Comparison of ENCODE assay signal across 12 cellular contexts in genomic region chr16:66548068-66548467, GRCh38. TPM values are rescaled to one million over a fixed set of nuclear protein-coding genes. Genes with fewer than 3 reads are reported as not detected.
DNase-seq lines count a peak whose midpoint lies in the region; ATAC-seq, FAIRE-seq and TF ChIP-seq lines count a peak whose summit lies in the region.
"Had no signal": no experiment of that assay in that cellular context is flagged by ENCODE, and none has a peak within 500 bp of the region (broad histone marks: within the 10 kb centered on the region; RNA-seq: fewer than 3 reads in every experiment).

No MANE protein-coding gene starts in this region.

- H3K9me2 ChIP-seq in SK-N-SH: no peaks in the 10 kb centered on the region

- H3K27me3 Mint-ChIP-seq in activated CD4-positive, alpha-beta memory T cell treated with anti-CD3 and anti-CD28 coated beads, Interleukin-2, amount 10 ng/mL, durations not matched to agents 7 days and 5 days: no peaks in the 10 kb centered on the region

- H3K4me3 ChIP-seq in SK-N-SH (ENCODE audit: low read depth in 2 of 2, low read length in 1 of 2): no peak overlapping the region
- H3K4me3 ChIP-seq in left lung: no peak overlapping the region
- peak overlapping the region in 2 of 5 donors; percentile 48 to 83 for H3K4me3 ChIP-seq in subcutaneous abdominal adipose tissue (ENCODE audit: low read depth in 1 of 5, low read length in 5 of 5)

- TF ChIP-seq RAD21 in SK-N-SH (IDR thresholded peaks at IDR 0.05; ENCODE audit: low read length): no peak

- no peaks in the 10 kb centered on the region for H4K20me1 ChIP-seq in SK-N-SH (ENCODE audit: insufficient read depth)

- TF ChIP-seq CTCF in SK-N-SH (IDR thresholded peaks at IDR 0.05) (no peak), left lung (IDR thresholded peaks at IDR 0.05) (no peak), GM13976 (IDR thresholded peaks at IDR 0.05; ENCODE audit: borderline replicate concordance, control extremely low read depth, extremely low read depth, insufficient read depth, missing control alignments) (no peak)

- H3K27ac ChIP-seq in SK-N-SH (ENCODE audit: low read depth in 2 of 2, low read length in 1 of 2): no peak overlapping the region
- H3K27ac ChIP-seq in left lung: peak overlapping the region; percentile 96 to 98
- H3K27ac ChIP-seq in subcutaneous abdominal adipose tissue (ENCODE audit: low read depth, low read length): peak overlapping the region; percentile 88

- in situ Hi-C loops in GM13976 (cut with MboI; ENCODE audit: low sequenced_read_pairs, unreplicated experiment): no loop called here

- 97% methylated on average over 4 of the region's 4 CpGs for WGBS in SK-N-SH (ENCODE audit: low lambda C conversion rate)

- H3K36me3 ChIP-seq in SK-N-SH (replicated peaks in 1 of 2; ENCODE audit: control insufficient read depth in 1 of 2, insufficient read depth in 2 of 2, low read length in 1 of 2) (peaks cover 0 to 11% of the 10 kb centered on the region in 2 experiments), left lung (no peaks in the 10 kb centered on the region), subcutaneous abdominal adipose tissue (ENCODE audit: control insufficient read depth in 5 of 5, insufficient read depth in 5 of 5, low read length in 5 of 5) (peaks cover 0 to 30% (median 14%) of the 10 kb centered on the region in 5 donors)

- intact Hi-C loops in left lung (cut with DNase I): no loop called here

- no peaks in the 10 kb centered on the region for H3K9me3 Mint-ChIP-seq in activated CD4-positive, alpha-beta memory T cell treated with anti-CD3 and anti-CD28 coated beads, Interleukin-2, amount 10 ng/mL, durations not matched to agents 7 days and 5 days

- no peak for ATAC-seq in SK-N-SH treated with all-trans-retinoic acid at 6 μM for 48 hours
- ATAC-seq in left lung: no peak

- H3K4me2 ChIP-seq in SK-N-SH: peak overlapping the region; percentile 94

- no peaks in the 10 kb centered on the region for H3K27me3 ChIP-seq in SK-N-SH (ENCODE audit: insufficient read depth)
- H3K27me3 ChIP-seq in left lung: no peaks in the 10 kb centered on the region
- H3K27me3 ChIP-seq in subcutaneous abdominal adipose tissue (ENCODE audit: control insufficient read depth in 5 of 5, insufficient read depth in 4 of 5, low read length in 5 of 5): no peaks in the 10 kb centered on the region

- no peak for TF ChIP-seq EP300 in SK-N-SH (IDR thresholded peaks at IDR 0.05; ENCODE audit: borderline replicate concordance in 1 of 2, low read depth in 1 of 2, low read length in 1 of 2)

- no peak overlapping the region for H3K9ac ChIP-seq in SK-N-SH
- H3K9ac ChIP-seq in subcutaneous abdominal adipose tissue (ENCODE audit: low read length in 5 of 5): peak overlapping the region in 2 of 5 donors; percentile 15 to 91

- FAIRE-seq in GM19239 (lab: Jason Lieb, UNC): no peak
- FAIRE-seq: G401.6 had no signal

- POLR2A ChIA-PET in SK-N-SH (lab: Yijun Ruan, JAX): interaction anchor here (0.6 kb wide), 1 partner anchor 24 kb away, joined by 3 read pairs; no protein-coding TSS in a partner anchor
- POLR2A ChIA-PET in activated CD4-positive, alpha-beta memory T cell treated with anti-CD3 and anti-CD28 coated beads, Interleukin-2, amount 10 ng/mL, durations not matched to agents 7 days and 5 days (lab: Charles Lee): interaction anchor here (1.0 to 9.9 kb wide), 8 partner anchors 9 to 56 kb away, joined by 3 to 286 read pairs (median 4); partner anchors contain the start of gene CMTM3

- no peak overlapping the region for H2AFZ ChIP-seq in SK-N-SH (ENCODE audit: low read depth)

- no peak for DNase-seq in SK-N-SH
- no peak for DNase-seq in activated CD4-positive, alpha-beta memory T cell treated with anti-CD3 and anti-CD28 coated beads, Interleukin-2, amount 10 ng/mL, durations not matched to agents 7 days and 5 days
- no peak for DNase-seq in left lung
- no peak for DNase-seq in GM19239 (ENCODE audit: insufficient read length, low spot score)
- DNase-seq in NCI-H1436 (lab: John Stamatoyannopoulos, UW): no peak
- DNase-seq in GM13976 (ENCODE audit: low spot score): no peak
- DNase-seq: 8988T had no signal

- H3F3A ChIP-seq in SK-N-SH (replicated peaks; ENCODE audit: insufficient read depth): peaks cover 3% of the 10 kb centered on the region

- no peak overlapping the region for H3K4me3 Mint-ChIP-seq in activated CD4-positive, alpha-beta memory T cell treated with anti-CD3 and anti-CD28 coated beads, Interleukin-2, amount 10 ng/mL, durations not matched to agents 7 days and 5 days

- peaks cover 42% of the 10 kb centered on the region for H3K4me1 Mint-ChIP-seq in activated CD4-positive, alpha-beta memory T cell treated with anti-CD3 and anti-CD28 coated beads, Interleukin-2, amount 10 ng/mL, durations not matched to agents 7 days and 5 days

- H3K36me3 Mint-ChIP-seq in activated CD4-positive, alpha-beta memory T cell treated with anti-CD3 and anti-CD28 coated beads, Interleukin-2, amount 10 ng/mL, durations not matched to agents 7 days and 5 days (ENCODE audit: low read depth): peaks cover 16% of the 10 kb centered on the region

- H3K9me3 ChIP-seq in SK-N-SH (no peaks in the 10 kb centered on the region), left lung (no peaks in the 10 kb centered on the region), subcutaneous abdominal adipose tissue (ENCODE audit: control insufficient read depth in 5 of 5, low read length in 5 of 5) (no peaks in the 10 kb centered on the region)

- H3K4me1 ChIP-seq in SK-N-SH (ENCODE audit: control insufficient read depth in 1 of 2, insufficient read depth in 2 of 2, low read depth in 1 of 2, low read length in 1 of 2): peaks cover 19 to 23% of the 10 kb centered on the region in 2 experiments; a peak in 3 of 4 replicates
- H3K4me1 ChIP-seq in left lung: peaks cover 22 to 55% of the 10 kb centered on the region in 2 donors
- H3K4me1 ChIP-seq in subcutaneous abdominal adipose tissue (ENCODE audit: control insufficient read depth in 5 of 5, insufficient read depth in 5 of 5, low read length in 5 of 5): peaks cover 3 to 66% (median 59%) of the 10 kb centered on the region in 5 donors

- CTCF ChIA-PET in SK-N-SH (lab: Yijun Ruan, JAX): interaction anchor here (0.9 to 2.6 kb wide), 5 partner anchors 12 to 204 kb away, joined by 3 to 9 read pairs (median 3); partner anchors contain the start of gene DYNC1LI2
- CTCF ChIA-PET in activated CD4-positive, alpha-beta memory T cell treated with anti-CD3 and anti-CD28 coated beads, Interleukin-2, amount 10 ng/mL, durations not matched to agents 7 days and 5 days (lab: Charles Lee): interaction anchor here (1.0 to 2.6 kb wide), 4 partner anchors 25 to 142 kb away, joined by 4 to 9 read pairs (median 6); no protein-coding TSS in a partner anchor

- H3K27ac Mint-ChIP-seq in activated CD4-positive, alpha-beta memory T cell treated with anti-CD3 and anti-CD28 coated beads, Interleukin-2, amount 10 ng/mL, durations not matched to agents 7 days and 5 days: peak overlapping the region; percentile 78

- peaks cover 6% of the 10 kb centered on the region for H3K79me2 ChIP-seq in SK-N-SH (ENCODE audit: insufficient read depth)

TF ChIP-seq in SK-N-SH, 30 proteins besides CTCF, POLR2A, EP300 and RAD21 (continues in another document):
- TF ChIP-seq FOSL2 (IDR thresholded peaks at IDR 0.05; ENCODE audit: borderline replicate concordance, low read depth) (no peak), NFIC (IDR thresholded peaks at IDR 0.05; ENCODE audit: borderline replicate concordance) (no peak), MAX (IDR thresholded peaks at IDR 0.05; ENCODE audit: low read depth) (no peak)

TF ChIP-seq in SK-N-SH treated with all-trans-retinoic acid at 6 μM for 48 hours, 23 proteins besides CTCF, POLR2A, EP300 and RAD21 (continues in another document):
- no peak for TF ChIP-seq ZNF70 (CRISPR knock-in tag; IDR thresholded peaks at IDR 0.05)
- no peak for TF ChIP-seq SNAI2 (CRISPR knock-in tag; IDR thresholded peaks at IDR 0.05)
- TF ChIP-seq PPARA (CRISPR knock-in tag; IDR thresholded peaks at IDR 0.05; ENCODE audit: borderline replicate concordance): no peak

RNA-seq across cellular contexts. Expression of gene TK2, which starts 1.9 kb away (rescaled TPM):
- polyA plus RNA-seq in SK-N-SH (2012; rRNA removed): 25.2 and 37.6 TPM in 2 replicates
- 27.7 and 28.2 TPM in 2 replicates for polyA plus RNA-seq in SK-N-SH (2012; cell fraction: cytosol; rRNA removed)
- 64.2 and 80.0 TPM in 2 replicates for polyA plus RNA-seq in SK-N-SH (2012; cell fraction: nucleus; rRNA removed)
- total RNA-seq in activated CD4-positive, alpha-beta memory T cell treated with anti-CD3 and anti-CD28 coated beads, Interleukin-2, amount 10 ng/mL, durations not matched to agents 7 days and 5 days: 10 to 100 TPM; 13.4 to 13.9 TPM
- 10 to 100 TPM; 38.4 to 41.2 TPM for total RNA-seq in left lung

RNA-seq across cellular contexts. Expression of gene CKLF, which starts 4.3 kb away (rescaled TPM):
- 179 and 211 TPM in 2 replicates for polyA plus RNA-seq in SK-N-SH (2012; rRNA removed)
- polyA plus RNA-seq in SK-N-SH (2012; cell fraction: cytosol; rRNA removed): 185 and 194 TPM in 2 replicates
- polyA plus RNA-seq in SK-N-SH (2012; cell fraction: nucleus; rRNA removed): 42.3 and 65.4 TPM in 2 replicates
- 100 to 1,000 TPM; 183 to 188 TPM for total RNA-seq in activated CD4-positive, alpha-beta memory T cell treated with anti-CD3 and anti-CD28 coated beads, Interleukin-2, amount 10 ng/mL, durations not matched to agents 7 days and 5 days
- total RNA-seq in left lung: 10 to 100 TPM; 42.3 to 66.3 TPM

RNA-seq across cellular contexts. Expression of gene CMTM1, which starts 18.2 kb away (rescaled TPM):
- polyA plus RNA-seq in SK-N-SH (2012; rRNA removed): 3.1 and 3.7 TPM in 2 replicates
- polyA plus RNA-seq in SK-N-SH (2012; cell fraction: cytosol; rRNA removed): 1.0 and 2.3 TPM in 2 replicates
- polyA plus RNA-seq in SK-N-SH (2012; cell fraction: nucleus; rRNA removed): 3.1 and 3.2 TPM in 2 replicates
- total RNA-seq in activated CD4-positive, alpha-beta memory T cell treated with anti-CD3 and anti-CD28 coated beads, Interleukin-2, amount 10 ng/mL, durations not matched to agents 7 days and 5 days: 10 to 100 TPM; 16.6 to 17.8 TPM
- total RNA-seq in left lung: 10 to 100 TPM in 1 of 2 donors, 1 to 10 TPM in 1; 5.7 to 10.0 TPM

RNA-seq across cellular contexts. Expression of gene CMTM2, which starts 31.2 kb away (rescaled TPM):
- polyA plus RNA-seq in SK-N-SH (2012; rRNA removed): not detected in 2 replicates
- 0.07 TPM in 1 of 2 replicates, not detected in the other for polyA plus RNA-seq in SK-N-SH (2012; cell fraction: cytosol; rRNA removed)
- 0.39 and 0.46 TPM in 2 replicates for polyA plus RNA-seq in SK-N-SH (2012; cell fraction: nucleus; rRNA removed)
- under 1 TPM; 0.43 to 0.83 TPM for total RNA-seq in activated CD4-positive, alpha-beta memory T cell treated with anti-CD3 and anti-CD28 coated beads, Interleukin-2, amount 10 ng/mL, durations not matched to agents 7 days and 5 days
- 1 to 10 TPM in 1 of 2 donors, under 1 TPM in 1; 0.52 to 5.4 TPM for total RNA-seq in left lung
- total RNA-seq: glomerular endothelial cell, myocyte had no signal

RNA-seq across cellular contexts. Expression of gene CMTM3, which starts 56.4 kb away (rescaled TPM):
- polyA plus RNA-seq in SK-N-SH (2012; rRNA removed): 64.2 and 69.4 TPM in 2 replicates
- polyA plus RNA-seq in SK-N-SH (2012; cell fraction: cytosol; rRNA removed): 51.4 and 73.9 TPM in 2 replicates
- polyA plus RNA-seq in SK-N-SH (2012; cell fraction: nucleus; rRNA removed): 44.1 and 60.0 TPM in 2 replicates
- total RNA-seq in activated CD4-positive, alpha-beta memory T cell treated with anti-CD3 and anti-CD28 coated beads, Interleukin-2, amount 10 ng/mL, durations not matched to agents 7 days and 5 days: 100 to 1,000 TPM; 111 TPM
- total RNA-seq in left lung: 10 to 100 TPM; 42.6 to 51.5 TPM

Comparison
In these comparisons a context has a peak if more than half of its experiments do, and no peak if none do; other contexts are left out.
1. H3K27ac ChIP-seq: peak in left lung (2 of 2) and subcutaneous abdominal adipose tissue (single experiment); none in SK-N-SH (0 of 2).